15 cellular contexts compared by ENCODE assay signal in genomic region chr14:28678887-28679286, GRCh38.
DNase-seq lines count a peak whose midpoint lies in the region; ATAC-seq and TF ChIP-seq lines count a peak whose summit lies in the region.
"Had no signal": no experiment of that assay in that cellular context is flagged by ENCODE, and none has a peak within 500 bp of the region (broad histone marks: within the 10 kb centered on the region; RNA-seq: fewer than 3 reads in every experiment).

No MANE protein-coding gene starts in this region.

- no peaks in the 10 kb centered on the region for H3K36me3 Mint-ChIP-seq in type B pancreatic cell
- H3K36me3 Mint-ChIP-seq: CD4-positive, CD25-positive, alpha-beta regulatory T cell; CD8-positive, alpha-beta memory T cell had no signal

- peaks cover 6% of the 10 kb centered on the region for H3K9me3 Mint-ChIP-seq in type B pancreatic cell

- H3K79me2 ChIP-seq in PC-3 (ENCODE audit: low read length) = no peaks in the 10 kb centered on the region

- H3K27me3 Mint-ChIP-seq in type B pancreatic cell = no peaks in the 10 kb centered on the region
- H3K27me3 Mint-ChIP-seq: CD4-positive, CD25-positive, alpha-beta regulatory T cell; CD8-positive, alpha-beta memory T cell had no signal

- peak overlapping the region; percentile 17; the same call in 1 of the 2 replicates for H3K4me2 ChIP-seq in PC-3 (ENCODE audit: low read length)

- H3K4me1 Mint-ChIP-seq in type B pancreatic cell (ENCODE audit: unreplicated experiment) = no peaks in the 10 kb centered on the region
- H3K4me1 Mint-ChIP-seq: CD4-positive, CD25-positive, alpha-beta regulatory T cell; CD8-positive, alpha-beta memory T cell had no signal

- DNase-seq in NCI-H510A treated with DMSO at 0.1 percent for 48 hours (lab: John Stamatoyannopoulos, UW) (peak; percentile 9), NCI-H510A (lab: John Stamatoyannopoulos, UW) (no peak), DMS53 treated with DMSO at 0.1 percent for 48 hours (lab: John Stamatoyannopoulos, UW; ENCODE audit: unreplicated experiment) (peak; percentile 29), NCI-H345 treated with DMSO at 0.1 percent for 48 hours (lab: John Stamatoyannopoulos, UW; ENCODE audit: unreplicated experiment) (peak; percentile 7), PC-3 (peak; percentile 74), type B pancreatic cell (ENCODE audit: extremely low spot score, unreplicated experiment) (no peak), superior temporal gyrus (ENCODE audit: extremely low spot score) (no peak)
- DNase-seq: ACHN; BE2C; C1 segment of cervical spinal cord; CD4-positive, CD25-positive, alpha-beta regulatory T cell; CD8-positive, alpha-beta memory T cell; COR-L47; GM23248 had no signal

- H3K27ac Mint-ChIP-seq in type B pancreatic cell = no peak overlapping the region
- H3K27ac Mint-ChIP-seq: CD4-positive, CD25-positive, alpha-beta regulatory T cell; CD8-positive, alpha-beta memory T cell had no signal

- no TSS peak for BruUV-seq in PC-3 (replicated peaks; lab: Mats Ljungman, UMichigan)

- no peaks in the 10 kb centered on the region for H3K36me3 ChIP-seq in PC-3 (ENCODE audit: low read depth, low read length)
- H3K36me3 ChIP-seq: BE2C, HAP-1 had no signal

- POLR2A ChIA-PET in PC-3 (lab: Charles Lee; ENCODE audit: unreplicated experiment) = interaction anchor here (0.6 kb wide), 1 partner anchor 8 kb away, joined by 3 read pairs; no protein-coding TSS in a partner anchor

- intact Hi-C loops in PC-3 (cut with micrococcal nuclease) = loop anchor here (5.0 kb wide), 1 partner anchor 538 kb away; no protein-coding TSS in a partner anchor

- H3F3A ChIP-seq in PC-3 (ENCODE audit: low read length, unreplicated experiment) = no peaks in the 10 kb centered on the region

- no peak overlapping the region for H2AFZ ChIP-seq in PC-3 (ENCODE audit: low read length)
- H2AFZ ChIP-seq: GM23248 had no signal

- H4K20me1 ChIP-seq in PC-3 (ENCODE audit: low read length) = no peaks in the 10 kb centered on the region

- no peak overlapping the region for H3K4me3 ChIP-seq in PC-3 (ENCODE audit: low read length)
- H3K4me3 ChIP-seq: GM23248, HAP-1 had no signal

- CTCF ChIA-PET in PC-3 (lab: Charles Lee) = no interaction called here

- peak; percentile 65 for ATAC-seq in PC-3

- no peaks in the 10 kb centered on the region for H3K27me3 ChIP-seq in PC-3 (ENCODE audit: low read length)
- H3K27me3 ChIP-seq: BE2C had no signal

- no peak overlapping the region for H3K9ac ChIP-seq in PC-3 (ENCODE audit: low read length)
- H3K9ac ChIP-seq: GM23248 had no signal

- H3K9me2 ChIP-seq in PC-3 (replicated peaks; ENCODE audit: low read length) = no peaks in the 10 kb centered on the region

- H3K27ac ChIP-seq in PC-3 (ENCODE audit: low read length) = peak overlapping the region; percentile 50
- H3K27ac ChIP-seq: GM23248 had no signal

- TF ChIP-seq CTCF in PC-3 (conservative IDR thresholded peaks at IDR 0.05; ENCODE audit: low read depth, low read length) (no peak), type B pancreatic cell (conservative IDR thresholded peaks at IDR 0.05) (no peak)

- peaks cover 39% of the 10 kb centered on the region for H3K4me1 ChIP-seq in PC-3 (ENCODE audit: insufficient read depth, low read length)
- H3K4me1 ChIP-seq: BE2C, HAP-1 had no signal

- H3K4me3 Mint-ChIP-seq in type B pancreatic cell = no peak overlapping the region
- H3K4me3 Mint-ChIP-seq: CD4-positive, CD25-positive, alpha-beta regulatory T cell; CD8-positive, alpha-beta memory T cell had no signal

- H3K9me3 ChIP-seq in PC-3 (ENCODE audit: low read length) = no peaks in the 10 kb centered on the region
- H3K9me3 ChIP-seq: BE2C, HAP-1 had no signal

Comparison
In these comparisons a context has a peak if more than half of its experiments do, and no peak if none do; other contexts are left out.
1. DNase-seq: peak in NCI-H510A treated with DMSO at 0.1 percent for 48 hours (single experiment), DMS53 treated with DMSO at 0.1 percent for 48 hours (single experiment), NCI-H345 treated with DMSO at 0.1 percent for 48 hours (single experiment) and PC-3 (single experiment); none in NCI-H510A (single experiment), type B pancreatic cell (single experiment) and superior temporal gyrus (single experiment).